ENCODE assay signal across 8 cellular contexts in the genomic region with DNA sequence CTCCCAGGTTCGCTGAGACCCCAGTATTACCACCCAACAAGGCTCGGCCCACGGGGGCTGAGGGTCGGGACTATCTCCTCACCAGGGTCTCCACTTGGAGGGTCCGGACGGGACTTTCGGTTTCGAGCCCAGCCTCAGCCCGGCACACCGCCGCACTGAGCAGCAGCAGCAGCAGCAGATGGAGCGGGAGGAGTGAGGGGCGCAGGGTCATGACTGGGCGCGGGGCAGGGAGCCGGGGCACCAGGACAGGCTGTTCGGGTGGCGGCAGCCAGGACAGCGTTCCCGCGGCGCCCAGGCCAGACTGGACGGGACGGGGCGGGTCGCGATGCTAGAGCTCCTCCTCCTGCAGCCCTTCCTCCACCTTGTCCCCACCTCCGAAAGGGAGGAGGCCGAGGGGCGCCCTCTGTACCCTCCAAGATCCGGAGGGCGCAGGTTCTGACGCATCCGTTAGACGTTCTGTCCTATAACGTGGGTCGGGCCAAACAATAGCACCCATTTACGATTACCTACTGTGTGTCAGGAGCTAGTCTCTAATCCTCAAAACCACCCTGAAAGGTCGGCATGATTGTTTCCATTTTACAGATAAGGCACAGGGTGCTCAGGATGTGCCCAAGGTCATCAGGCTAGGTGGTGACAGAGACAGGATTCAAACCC. TPM values are rescaled to one million over a fixed set of nuclear protein-coding genes. Genes with fewer than 3 reads are reported as not detected.
DNase-seq lines count a peak whose midpoint lies in the region; ATAC-seq and TF ChIP-seq lines count a peak whose summit lies in the region.

TSS of gene FKBP11 (minus strand) at position 275 of the 654 bp plus-strand sequence. CDS start at position 211, 64 bp downstream.

- peak within 1 kb of the TSS; percentile 19 for H3K4me3 ChIP-seq in mesodermal cell (ENCODE audit: extremely low read depth, insufficient read depth, low read length, poor library complexity, severe bottlenecking)

- H3K4me1 Mint-ChIP-seq in CD14-positive monocyte, result peaks cover 14% of the 10 kb centered on the region
- H3K4me1 Mint-ChIP-seq in activated CD4-positive, alpha-beta memory T cell treated with anti-CD3 and anti-CD28 coated beads, Interleukin-2, amount 10 ng/mL, durations not matched to agents 7 days and 5 days, result peaks cover 43% of the 10 kb centered on the region
- peaks cover 40 to 51% of the 10 kb centered on the region in 2 donors for H3K4me1 Mint-ChIP-seq in effector memory CD8-positive, alpha-beta T cell (ENCODE audit: low read depth in 2 of 2)

- ATAC-seq in effector memory CD8-positive, alpha-beta T cell (replicated peaks), result peak; percentile 86

- H3K27ac ChIP-seq in mesodermal cell (ENCODE audit: low read depth, low read length, severe bottlenecking), result no peak within 1 kb of the TSS

- H3K27ac Mint-ChIP-seq in CD14-positive monocyte, result peak within 1 kb of the TSS in 5 of 7 donors; percentile 35 to 81 (median 73)
- H3K27ac Mint-ChIP-seq in activated CD4-positive, alpha-beta memory T cell treated with anti-CD3 and anti-CD28 coated beads, Interleukin-2, amount 10 ng/mL, durations not matched to agents 7 days and 5 days, result peak within 1 kb of the TSS; percentile 89
- H3K27ac Mint-ChIP-seq in effector memory CD8-positive, alpha-beta T cell, result peak within 1 kb of the TSS; percentile 94 to 97

- POLR2A ChIA-PET in activated CD4-positive, alpha-beta memory T cell treated with anti-CD3 and anti-CD28 coated beads, Interleukin-2, amount 10 ng/mL, durations not matched to agents 7 days and 5 days (lab: Charles Lee), result interaction anchor here (0.8 to 3.3 kb wide), 17 partner anchors 10 to 75 kb away, joined by 3 to 30 read pairs (median 5); partner anchors contain the start of genes ARF3, DDX23 and RND1

- no peak for TF ChIP-seq CTCF in CD14-positive monocyte (IDR thresholded peaks at IDR 0.05)
- TF ChIP-seq CTCF in GM20000 (IDR thresholded peaks at IDR 0.05; ENCODE audit: extremely low read depth, missing control alignments), result no peak

- intact Hi-C loops in CD14-positive monocyte (cut with micrococcal nuclease), result no loop called here

- no peaks in the 10 kb centered on the region for H3K9me3 ChIP-seq in mesodermal cell (ENCODE audit: control insufficient read depth, low read length)

- H3K4me3 Mint-ChIP-seq in CD14-positive monocyte, result peak within 1 kb of the TSS; percentile 92 to 96
- H3K4me3 Mint-ChIP-seq in activated CD4-positive, alpha-beta memory T cell treated with anti-CD3 and anti-CD28 coated beads, Interleukin-2, amount 10 ng/mL, durations not matched to agents 7 days and 5 days, result peak within 1 kb of the TSS; percentile 94
- H3K4me3 Mint-ChIP-seq in effector memory CD8-positive, alpha-beta T cell, result peak within 1 kb of the TSS; percentile 89 to 95

- H3K27me3 Mint-ChIP-seq in CD14-positive monocyte (ENCODE audit: low read depth in 3 of 3), result peaks cover 0 to 1% (median 0%) of the 10 kb centered on the region in 3 donors
- H3K27me3 Mint-ChIP-seq in activated CD4-positive, alpha-beta memory T cell treated with anti-CD3 and anti-CD28 coated beads, Interleukin-2, amount 10 ng/mL, durations not matched to agents 7 days and 5 days, result no peaks in the 10 kb centered on the region
- H3K27me3 Mint-ChIP-seq in effector memory CD8-positive, alpha-beta T cell, result no peaks in the 10 kb centered on the region

- 87 to 88% methylated on average over 34 to 36 of the region's 39 CpGs for WGBS in mesodermal cell (ENCODE audit: insufficient coverage in 2 of 2), 2 experiments

- H3K36me3 ChIP-seq in mesodermal cell (ENCODE audit: control insufficient read depth, insufficient read depth, low read length), result peaks cover 90% of the 10 kb centered on the region

- no peaks in the 10 kb centered on the region for H3K9me3 Mint-ChIP-seq in CD14-positive monocyte
- H3K9me3 Mint-ChIP-seq in activated CD4-positive, alpha-beta memory T cell treated with anti-CD3 and anti-CD28 coated beads, Interleukin-2, amount 10 ng/mL, durations not matched to agents 7 days and 5 days, result no peaks in the 10 kb centered on the region
- H3K9me3 Mint-ChIP-seq in effector memory CD8-positive, alpha-beta T cell, result no peaks in the 10 kb centered on the region

- CTCF ChIA-PET in activated CD4-positive, alpha-beta memory T cell treated with anti-CD3 and anti-CD28 coated beads, Interleukin-2, amount 10 ng/mL, durations not matched to agents 7 days and 5 days (lab: Charles Lee), result interaction anchor here (0.6 to 8.2 kb wide), 16 partner anchors 10 to 167 kb away, joined by 3 to 61 read pairs (median 4); partner anchors contain the start of gene DDX23

- DNase-seq in CD14-positive monocyte (ENCODE audit: low spot score) (no peak), GM20000 (ENCODE audit: low spot score) (peak; percentile 80), HuH-7.5 (ENCODE audit: low spot score) (peak; percentile 73), NCI-H2107 treated with DMSO at 0.1 percent for 48 hours (lab: John Stamatoyannopoulos, UW; ENCODE audit: unreplicated experiment) (no peak)
- DNase-seq in activated CD4-positive, alpha-beta memory T cell treated with anti-CD3 and anti-CD28 coated beads, Interleukin-2, amount 10 ng/mL, durations not matched to agents 7 days and 5 days, result peak; percentile 70
- DNase-seq in effector memory CD8-positive, alpha-beta T cell, result peak; percentile 76 to 81 (median 78)
- peak; percentile 49 to 58 for DNase-seq in stimulated activated CD8-positive, alpha-beta memory T cell treated with anti-CD3 and anti-CD28 coated beads, Interleukin-4, amount 100 ng/mL, for 1 hour (ENCODE audit: low read depth in 2 of 2, low spot score in 1 of 2)

- H3K36me3 Mint-ChIP-seq in CD14-positive monocyte, result peaks cover 49 to 61% of the 10 kb centered on the region in 2 donors
- H3K36me3 Mint-ChIP-seq in activated CD4-positive, alpha-beta memory T cell treated with anti-CD3 and anti-CD28 coated beads, Interleukin-2, amount 10 ng/mL, durations not matched to agents 7 days and 5 days (ENCODE audit: low read depth), result peaks cover 58% of the 10 kb centered on the region
- H3K36me3 Mint-ChIP-seq in effector memory CD8-positive, alpha-beta T cell (ENCODE audit: insufficient read depth), result peaks cover 54% of the 10 kb centered on the region

- no peaks in the 10 kb centered on the region for H3K4me1 ChIP-seq in mesodermal cell (ENCODE audit: control insufficient read depth, insufficient read depth, low read length, poor library complexity, severe bottlenecking)

RNA-seq across cellular contexts. Expression of gene FKBP11, which starts in this region (rescaled TPM):
- polyA plus RNA-seq in CD14-positive monocyte, result 1 to 10 TPM; 1.5 to 2.2 TPM
- total RNA-seq in activated CD4-positive, alpha-beta memory T cell treated with anti-CD3 and anti-CD28 coated beads, Interleukin-2, amount 10 ng/mL, durations not matched to agents 7 days and 5 days, result 10 to 100 TPM; 73.4 to 78.7 TPM
- 18.6 TPM for polyA plus RNA-seq in mesodermal cell (2013, experiment 1 of 2)
- 19.8 TPM for polyA plus RNA-seq in mesodermal cell (2013, experiment 2 of 2)

Comparison
In these comparisons a context has a peak if more than half of its experiments do, and no peak if none do; other contexts are left out.
1. DNase-seq: peak in GM20000 (single experiment), HuH-7.5 (single experiment), activated CD4-positive, alpha-beta memory T cell treated with anti-CD3 and anti-CD28 coated beads, Interleukin-2, amount 10 ng/mL, durations not matched to agents 7 days and 5 days (single experiment), effector memory CD8-positive, alpha-beta T cell (3 of 3) and stimulated activated CD8-positive, alpha-beta memory T cell treated with anti-CD3 and anti-CD28 coated beads, Interleukin-4, amount 100 ng/mL, for 1 hour (2 of 2); none in CD14-positive monocyte (single experiment) and NCI-H2107 treated with DMSO at 0.1 percent for 48 hours (single experiment).
2. Peak in every context shown above with its lines, with median percentiles within 50 percentile points of each other: H3K27ac Mint-ChIP-seq and H3K4me3 Mint-ChIP-seq.